13 cellular contexts compared by ENCODE assay signal in genomic region chr5:54603372-54603771, GRCh38.
"Had no signal": no experiment of that assay in that cellular context is flagged by ENCODE, and none has a peak within 500 bp of the region (broad histone marks: within the 10 kb centered on the region; RNA-seq: fewer than 3 reads in every experiment).

No MANE protein-coding gene starts in this region.

- H3K36me3 ChIP-seq: sigmoid colon, thyroid gland had no signal

- H3K4me3 ChIP-seq: lung, sigmoid colon, thyroid gland had no signal

- H3K27ac ChIP-seq: thyroid gland had no signal

- H3K9me3 ChIP-seq: sigmoid colon, thyroid gland had no signal

- ATAC-seq: activated naive CD8-positive, alpha-beta T cell treated with anti-CD3 and anti-CD28 coated beads, Interleukin-2, amount 50 U/mL, for 24 hours; naive thymus-derived CD4-positive, alpha-beta T cell; T-helper 17 cell; WTC11 had no signal

- DNase-seq: activated CD4-positive, alpha-beta T cell treated with anti-CD3 and anti-CD28 coated beads for 48 hours; activated naive CD4-positive, alpha-beta T cell; activated naive CD8-positive, alpha-beta T cell treated with anti-CD3 and anti-CD28 coated beads, Interleukin-2, amount 50 U/mL, for 24 hours; central memory CD4-positive, alpha-beta T cell; endodermal cell; erythroblast; naive thymus-derived CD4-positive, alpha-beta T cell; sigmoid colon; stimulated activated CD4-positive, alpha-beta T cell treated with anti-CD3 and anti-CD28 coated beads, Interleukin-4, amount 100 ng/mL, for 1 hour; T-helper 17 cell; thyroid gland had no signal

- H3K27me3 ChIP-seq: sigmoid colon, thyroid gland had no signal
